In genomic region chr13:57286511-57287098, GRCh38 we compare ENCODE assay signal across 1 cellular context.
TF ChIP-seq lines count a peak whose summit lies in the region.

No MANE protein-coding gene starts in this region.

TF ChIP-seq in GM23338, 12 proteins besides CTCF, POLR2A, EP300 and RAD21 (continued from another document):
- no peak for TF ChIP-seq ZNF462 (CRISPR knock-in tag; IDR thresholded peaks at IDR 0.05)
- TF ChIP-seq JUNB (IDR thresholded peaks at IDR 0.05; ENCODE audit: unreplicated experiment): no peak
- no peak for TF ChIP-seq POLR2AphosphoS5 (IDR thresholded peaks at IDR 0.05; ENCODE audit: low read depth)
- TF ChIP-seq NANOG (IDR thresholded peaks at IDR 0.05; ENCODE audit: borderline replicate concordance): no peak
- no peak for TF ChIP-seq ZNF114 (CRISPR knock-in tag; IDR thresholded peaks at IDR 0.05)
